In genomic region chr7:147997636-147998035, GRCh38 we compare ENCODE assay signal across 17 cellular contexts.
DNase-seq lines count a peak whose midpoint lies in the region; TF ChIP-seq lines count a peak whose summit lies in the region.
"Had no signal": no experiment of that assay in that cellular context is flagged by ENCODE, and none has a peak within 500 bp of the region (broad histone marks: within the 10 kb centered on the region; RNA-seq: fewer than 3 reads in every experiment).

No MANE protein-coding gene starts in this region.

- 95% methylated on average over 10 of the region's 10 CpGs for WGBS in esophagus muscularis mucosa
- WGBS in testis, 2 donors: 58 to 76% methylated on average over 10 of the region's 10 CpGs

- no peak for TF ChIP-seq CTCF in esophagus muscularis mucosa (IDR thresholded peaks at IDR 0.05)
- TF ChIP-seq CTCF in testis (IDR thresholded peaks at IDR 0.05): no peak

- TF ChIP-seq POLR2A in esophagus muscularis mucosa (IDR thresholded peaks at IDR 0.05; ENCODE audit: low read depth) (no peak), testis (IDR thresholded peaks at IDR 0.05) (no peak)

- intact Hi-C loops in esophagus muscularis mucosa (cut with DNase I): no loop called here
- intact Hi-C loops in testis (cut with DNase I; ENCODE audit: low total_unique reads): no loop called here

- H3K4me3 ChIP-seq in esophagus muscularis mucosa: no peak overlapping the region
- H3K4me3 ChIP-seq in testis: peak overlapping the region; percentile 3 to 9
- H3K4me3 ChIP-seq: A549; BLaER1 treated with 17β-estradiol and CSF1 and Interleukin-3, amounts not matched to agents 10 nM and 100 nM had no signal

- H3K36me3 ChIP-seq in esophagus muscularis mucosa (no peaks in the 10 kb centered on the region), testis (ENCODE audit: low read depth, missing control alignments) (no peaks in the 10 kb centered on the region)
- H3K36me3 ChIP-seq: BLaER1 treated with 17β-estradiol and CSF1 and Interleukin-3, amounts not matched to agents 10 nM and 100 nM had no signal

- H3K27ac ChIP-seq in esophagus muscularis mucosa (replicated peaks in 1 of 4) (no peak overlapping the region), testis (no peak overlapping the region)
- H3K27ac ChIP-seq: 22Rv1; A549; BLaER1 treated with 17β-estradiol and CSF1 and Interleukin-3, amounts not matched to agents 10 nM and 100 nM; C4-2B had no signal

- H3K4me1 ChIP-seq in esophagus muscularis mucosa (no peaks in the 10 kb centered on the region), testis (no peaks in the 10 kb centered on the region)
- H3K4me1 ChIP-seq: A549, Caco-2 had no signal

- H3K9me3 ChIP-seq in esophagus muscularis mucosa (no peaks in the 10 kb centered on the region), testis (no peaks in the 10 kb centered on the region)
- H3K9me3 ChIP-seq: A549 had no signal

- no peak for TF ChIP-seq EP300 in esophagus muscularis mucosa (IDR thresholded peaks at IDR 0.05)

- peak; percentile 13 for DNase-seq in NCI-H748 (lab: John Stamatoyannopoulos, UW; ENCODE audit: unreplicated experiment)
- no peak for DNase-seq in NCI-H748 treated with DMSO at 0.1 percent for 48 hours (lab: John Stamatoyannopoulos, UW)
- DNase-seq in esophagus muscularis mucosa (ENCODE audit: extremely low spot score): peak; percentile 45
- DNase-seq in testis: peak; percentile 43
- no peak for DNase-seq in iPS-NIHi11 (ENCODE audit: low spot score)
- DNase-seq in activated T-cell treated with anti-CD3 and anti-CD28 coated beads for 4 hours: no peak
- DNase-seq: AML-193; Caco-2; Calu3; CD4-positive, alpha-beta T cell; CD8-positive, alpha-beta T cell; DMS79 treated with DMSO at 0.1 percent for 48 hours; GF-D8 had no signal

- H3K27me3 ChIP-seq in esophagus muscularis mucosa (no peaks in the 10 kb centered on the region), testis (no peaks in the 10 kb centered on the region)
- H3K27me3 ChIP-seq: BLaER1 treated with 17β-estradiol and CSF1 and Interleukin-3, amounts not matched to agents 10 nM and 100 nM had no signal

Comparison
In these comparisons a context has a peak if more than half of its experiments do, and no peak if none do; other contexts are left out.
1. DNase-seq: peak in NCI-H748 (single experiment), esophagus muscularis mucosa (single experiment) and testis (single experiment); none in NCI-H748 treated with DMSO at 0.1 percent for 48 hours (single experiment), iPS-NIHi11 (single experiment) and activated T-cell treated with anti-CD3 and anti-CD28 coated beads for 4 hours (single experiment).
2. H3K4me3 ChIP-seq: peak in testis (2 of 2); none in esophagus muscularis mucosa (0 of 4).